In the genomic region with DNA sequence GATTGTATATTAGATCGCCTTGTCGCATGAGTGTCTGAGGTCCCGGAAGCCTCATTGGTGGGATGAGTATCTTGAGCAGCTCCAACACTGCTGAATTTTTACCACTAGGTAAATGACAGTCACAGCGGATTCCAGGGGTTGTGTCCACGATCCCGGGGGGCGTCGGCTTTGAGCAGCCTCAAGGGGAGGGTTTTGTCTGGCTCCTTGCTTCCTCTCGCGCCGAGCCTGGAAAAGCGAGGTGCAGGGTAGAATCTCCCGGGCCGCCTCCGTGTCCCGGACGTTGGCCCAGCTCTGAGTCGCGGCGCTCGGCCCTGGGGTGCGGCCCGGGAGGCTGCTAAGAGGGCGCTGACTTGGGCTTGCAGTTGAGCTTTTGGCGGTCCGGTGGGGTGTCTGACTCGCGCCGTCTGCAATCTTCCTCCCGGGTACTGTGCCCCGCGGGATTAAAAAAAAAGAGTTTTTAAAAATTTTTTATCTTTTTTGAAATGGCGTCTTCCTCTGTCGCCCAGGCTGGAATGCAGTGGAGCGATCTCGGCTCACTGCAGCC, we compare ENCODE assay signal across 1 cellular context.
TF ChIP-seq lines count a peak whose summit lies in the region.

No MANE protein-coding gene starts in this region.

TF ChIP-seq in WTC11, 78 proteins besides CTCF, POLR2A, EP300 and RAD21:
- TF ChIP-seq, protein P1, sequence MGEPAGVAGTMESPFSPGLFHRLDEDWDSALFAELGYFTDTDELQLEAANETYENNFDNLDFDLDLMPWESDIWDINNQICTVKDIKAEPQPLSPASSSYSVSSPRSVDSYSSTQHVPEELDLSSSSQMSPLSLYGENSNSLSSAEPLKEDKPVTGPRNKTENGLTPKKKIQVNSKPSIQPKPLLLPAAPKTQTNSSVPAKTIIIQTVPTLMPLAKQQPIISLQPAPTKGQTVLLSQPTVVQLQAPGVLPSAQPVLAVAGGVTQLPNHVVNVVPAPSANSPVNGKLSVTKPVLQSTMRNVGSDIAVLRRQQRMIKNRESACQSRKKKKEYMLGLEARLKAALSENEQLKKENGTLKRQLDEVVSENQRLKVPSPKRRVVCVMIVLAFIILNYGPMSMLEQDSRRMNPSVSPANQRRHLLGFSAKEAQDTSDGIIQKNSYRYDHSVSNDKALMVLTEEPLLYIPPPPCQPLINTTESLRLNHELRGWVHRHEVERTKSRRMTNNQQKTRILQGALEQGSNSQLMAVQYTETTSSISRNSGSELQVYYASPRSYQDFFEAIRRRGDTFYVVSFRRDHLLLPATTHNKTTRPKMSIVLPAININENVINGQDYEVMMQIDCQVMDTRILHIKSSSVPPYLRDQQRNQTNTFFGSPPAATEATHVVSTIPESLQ (CRISPR knock-in tag; IDR thresholded peaks at IDR 0.05), result no peak
- TF ChIP-seq, protein P2, sequence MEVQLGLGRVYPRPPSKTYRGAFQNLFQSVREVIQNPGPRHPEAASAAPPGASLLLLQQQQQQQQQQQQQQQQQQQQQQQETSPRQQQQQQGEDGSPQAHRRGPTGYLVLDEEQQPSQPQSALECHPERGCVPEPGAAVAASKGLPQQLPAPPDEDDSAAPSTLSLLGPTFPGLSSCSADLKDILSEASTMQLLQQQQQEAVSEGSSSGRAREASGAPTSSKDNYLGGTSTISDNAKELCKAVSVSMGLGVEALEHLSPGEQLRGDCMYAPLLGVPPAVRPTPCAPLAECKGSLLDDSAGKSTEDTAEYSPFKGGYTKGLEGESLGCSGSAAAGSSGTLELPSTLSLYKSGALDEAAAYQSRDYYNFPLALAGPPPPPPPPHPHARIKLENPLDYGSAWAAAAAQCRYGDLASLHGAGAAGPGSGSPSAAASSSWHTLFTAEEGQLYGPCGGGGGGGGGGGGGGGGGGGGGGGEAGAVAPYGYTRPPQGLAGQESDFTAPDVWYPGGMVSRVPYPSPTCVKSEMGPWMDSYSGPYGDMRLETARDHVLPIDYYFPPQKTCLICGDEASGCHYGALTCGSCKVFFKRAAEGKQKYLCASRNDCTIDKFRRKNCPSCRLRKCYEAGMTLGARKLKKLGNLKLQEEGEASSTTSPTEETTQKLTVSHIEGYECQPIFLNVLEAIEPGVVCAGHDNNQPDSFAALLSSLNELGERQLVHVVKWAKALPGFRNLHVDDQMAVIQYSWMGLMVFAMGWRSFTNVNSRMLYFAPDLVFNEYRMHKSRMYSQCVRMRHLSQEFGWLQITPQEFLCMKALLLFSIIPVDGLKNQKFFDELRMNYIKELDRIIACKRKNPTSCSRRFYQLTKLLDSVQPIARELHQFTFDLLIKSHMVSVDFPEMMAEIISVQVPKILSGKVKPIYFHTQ (CRISPR knock-in tag; IDR thresholded peaks at IDR 0.05), result no peak
- no peak for TF ChIP-seq GABPB1 (CRISPR knock-in tag; IDR thresholded peaks at IDR 0.05)
- TF ChIP-seq MYBL2 (CRISPR knock-in tag; IDR thresholded peaks at IDR 0.05), result no peak
- TF ChIP-seq, protein P3, sequence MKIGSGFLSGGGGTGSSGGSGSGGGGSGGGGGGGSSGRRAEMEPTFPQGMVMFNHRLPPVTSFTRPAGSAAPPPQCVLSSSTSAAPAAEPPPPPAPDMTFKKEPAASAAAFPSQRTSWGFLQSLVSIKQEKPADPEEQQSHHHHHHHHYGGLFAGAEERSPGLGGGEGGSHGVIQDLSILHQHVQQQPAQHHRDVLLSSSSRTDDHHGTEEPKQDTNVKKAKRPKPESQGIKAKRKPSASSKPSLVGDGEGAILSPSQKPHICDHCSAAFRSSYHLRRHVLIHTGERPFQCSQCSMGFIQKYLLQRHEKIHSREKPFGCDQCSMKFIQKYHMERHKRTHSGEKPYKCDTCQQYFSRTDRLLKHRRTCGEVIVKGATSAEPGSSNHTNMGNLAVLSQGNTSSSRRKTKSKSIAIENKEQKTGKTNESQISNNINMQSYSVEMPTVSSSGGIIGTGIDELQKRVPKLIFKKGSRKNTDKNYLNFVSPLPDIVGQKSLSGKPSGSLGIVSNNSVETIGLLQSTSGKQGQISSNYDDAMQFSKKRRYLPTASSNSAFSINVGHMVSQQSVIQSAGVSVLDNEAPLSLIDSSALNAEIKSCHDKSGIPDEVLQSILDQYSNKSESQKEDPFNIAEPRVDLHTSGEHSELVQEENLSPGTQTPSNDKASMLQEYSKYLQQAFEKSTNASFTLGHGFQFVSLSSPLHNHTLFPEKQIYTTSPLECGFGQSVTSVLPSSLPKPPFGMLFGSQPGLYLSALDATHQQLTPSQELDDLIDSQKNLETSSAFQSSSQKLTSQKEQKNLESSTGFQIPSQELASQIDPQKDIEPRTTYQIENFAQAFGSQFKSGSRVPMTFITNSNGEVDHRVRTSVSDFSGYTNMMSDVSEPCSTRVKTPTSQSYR (CRISPR knock-in tag; IDR thresholded peaks at IDR 0.05), result no peak
- TF ChIP-seq ZNF219 (CRISPR knock-in tag; IDR thresholded peaks at IDR 0.05; ENCODE audit: borderline replicate concordance), result no peak
- TF ChIP-seq RORB (CRISPR knock-in tag; IDR thresholded peaks at IDR 0.05), result no peak
- TF ChIP-seq, protein P4, sequence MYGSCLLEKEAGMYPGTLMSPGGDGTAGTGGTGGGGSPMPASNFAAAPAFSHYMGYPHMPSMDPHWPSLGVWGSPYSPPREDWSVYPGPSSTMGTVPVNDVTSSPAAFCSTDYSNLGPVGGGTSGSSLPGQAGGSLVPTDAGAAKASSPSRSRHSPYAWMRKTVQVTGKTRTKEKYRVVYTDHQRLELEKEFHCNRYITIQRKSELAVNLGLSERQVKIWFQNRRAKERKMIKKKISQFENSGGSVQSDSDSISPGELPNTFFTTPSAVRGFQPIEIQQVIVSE (CRISPR knock-in tag; IDR thresholded peaks at IDR 0.05; ENCODE audit: borderline replicate concordance), result no peak
